In genomic region chr9:137550958-137551655, GRCh38 we compare ENCODE assay signal across 8 cellular contexts. TPM values are rescaled to one million over a fixed set of nuclear protein-coding genes. Genes with fewer than 3 reads are reported as not detected.
A peak's percentile ranks its signal among the peaks of the same experiment; 100 is the strongest.
DNase-seq lines count a peak whose midpoint lies in the region; ATAC-seq lines count a peak whose summit lies in the region.

No MANE protein-coding gene starts in this region.

- peaks cover 13% of the 10 kb centered on the region for H3K36me3 Mint-ChIP-seq in activated T-cell treated with anti-CD3 and anti-CD28 coated beads, Interleukin-2, amount 50 U/mL, for 4 hours (ENCODE audit: insufficient read depth)

- peaks cover 17% of the 10 kb centered on the region for H3K4me1 Mint-ChIP-seq in activated T-cell treated with anti-CD3 and anti-CD28 coated beads, Interleukin-2, amount 50 U/mL, for 4 hours (ENCODE audit: low read depth)

- no peaks in the 10 kb centered on the region for H3K9me3 Mint-ChIP-seq in activated T-cell treated with anti-CD3 and anti-CD28 coated beads, Interleukin-2, amount 50 U/mL, for 4 hours

- DNase-seq in NCI-H2196 (lab: John Stamatoyannopoulos, UW; ENCODE audit: unreplicated experiment) (peak; percentile 93), left ventricle myocardium superior (peak; percentile 88), renal cortical epithelial cell (ENCODE audit: low read depth) (peak; percentile 13)
- no peak for DNase-seq in activated T-cell treated with anti-CD3 and anti-CD28 coated beads, Interleukin-2, amount 50 U/mL, for 4 hours
- no peak for DNase-seq in effector CD8-positive, alpha-beta T cell (lab: John Stamatoyannopoulos, UW)

- H3K4me1 ChIP-seq in BLaER1 treated with 17β-estradiol and CSF1 and Interleukin-3, amounts not matched to agents 10 nM and 100 nM, result peaks cover 48 to 59% (median 54%) of the 10 kb centered on the region in 10 experiments

- peak; percentile 55 for ATAC-seq in GM19023 (IDR thresholded peaks at IDR 0.05; ENCODE audit: unreplicated experiment)
- ATAC-seq in HG03097 (IDR thresholded peaks at IDR 0.05; ENCODE audit: low FRiP score, unreplicated experiment), result peak; percentile 57
- peak; percentile 51 to 57 for ATAC-seq in activated T-cell treated with anti-CD3 and anti-CD28 coated beads, Interleukin-2, amount 50 U/mL, for 4 hours
- peak; percentile 49 for ATAC-seq in left ventricle myocardium superior

- peaks cover 0 to 42% (median 16%) of the 10 kb centered on the region in 11 experiments; a peak in 14 of 22 replicates for H4K20me1 ChIP-seq in BLaER1 treated with 17β-estradiol and CSF1 and Interleukin-3, amounts not matched to agents 10 nM and 100 nM

- intact Hi-C loops in left ventricle myocardium superior (cut with micrococcal nuclease), result no loop called here

- peak overlapping the region; percentile 58 to 75 (median 70) for H3K4me3 ChIP-seq in BLaER1 treated with 17β-estradiol and CSF1 and Interleukin-3, amounts not matched to agents 10 nM and 100 nM

- H3K27me3 ChIP-seq in BLaER1 treated with 17β-estradiol and CSF1 and Interleukin-3, amounts not matched to agents 10 nM and 100 nM, result no peaks in the 10 kb centered on the region

- peaks cover 17 to 36% (median 25%) of the 10 kb centered on the region in 11 experiments for H3K36me3 ChIP-seq in BLaER1 treated with 17β-estradiol and CSF1 and Interleukin-3, amounts not matched to agents 10 nM and 100 nM

- H3K27ac ChIP-seq in BLaER1 treated with 17β-estradiol and CSF1 and Interleukin-3, amounts not matched to agents 10 nM and 100 nM, result peak overlapping the region in 10 of 11 experiments; percentile 46 to 76 (median 62); a peak in 17 of 22 replicates

- peak overlapping the region; percentile 86 to 97 (median 93) for H3K4me2 ChIP-seq in BLaER1 treated with 17β-estradiol and CSF1 and Interleukin-3, amounts not matched to agents 10 nM and 100 nM

- no peaks in the 10 kb centered on the region for H3K27me3 Mint-ChIP-seq in activated T-cell treated with anti-CD3 and anti-CD28 coated beads, Interleukin-2, amount 50 U/mL, for 4 hours (ENCODE audit: low read depth)

- H3K9me3 ChIP-seq in BLaER1 treated with 17β-estradiol and CSF1 and Interleukin-3, amounts not matched to agents 10 nM and 100 nM (replicated peaks in 1 of 11), result peaks cover 0 to 8% (median 4%) of the 10 kb centered on the region in 11 experiments; a peak in 12 of 22 replicates

- peak overlapping the region; percentile 65 for H3K4me3 Mint-ChIP-seq in activated T-cell treated with anti-CD3 and anti-CD28 coated beads, Interleukin-2, amount 50 U/mL, for 4 hours

- H3K9ac ChIP-seq in BLaER1 treated with 17β-estradiol and CSF1 and Interleukin-3, amounts not matched to agents 10 nM and 100 nM, result peak overlapping the region; percentile 68 to 82 (median 78)

RNA-seq across cellular contexts. Expression of gene MRPL41, which starts 0.6 kb away (rescaled TPM):
- total RNA-seq in activated T-cell treated with anti-CD3 and anti-CD28 coated beads, Interleukin-2, amount 50 U/mL, for 4 hours, result 10 to 100 TPM; 81.6 to 99.0 (median 86.3) TPM
- total RNA-seq in left ventricle myocardium superior, result 228 TPM
- total RNA-seq in renal cortical epithelial cell, result 18.1 and 50.2 TPM in 2 replicates

RNA-seq across cellular contexts. Expression of gene PNPLA7, which starts 0.9 kb away (rescaled TPM):
- total RNA-seq in activated T-cell treated with anti-CD3 and anti-CD28 coated beads, Interleukin-2, amount 50 U/mL, for 4 hours, result 1 to 10 TPM; 1.3 to 1.9 (median 1.8) TPM
- 10.7 TPM for total RNA-seq in left ventricle myocardium superior
- total RNA-seq in renal cortical epithelial cell, result 1.2 TPM in 1 of 2 replicates, not detected in the other

RNA-seq across cellular contexts. Expression of gene DPH7, which starts 27.6 kb away (rescaled TPM):
- total RNA-seq in activated T-cell treated with anti-CD3 and anti-CD28 coated beads, Interleukin-2, amount 50 U/mL, for 4 hours, result 10 to 100 TPM; 34.1 to 37.7 (median 35.2) TPM
- total RNA-seq in left ventricle myocardium superior (21.8 TPM), renal cortical epithelial cell (15.8 and 29.9 TPM in 2 replicates)

RNA-seq across cellular contexts. Expression of gene ZMYND19, which starts 39.2 kb away (rescaled TPM):
- 100 to 1,000 TPM in 2 of 3 donors, 10 to 100 TPM in 1; 98.6 to 122 (median 106) TPM for total RNA-seq in activated T-cell treated with anti-CD3 and anti-CD28 coated beads, Interleukin-2, amount 50 U/mL, for 4 hours
- 11.6 TPM for total RNA-seq in left ventricle myocardium superior
- total RNA-seq in renal cortical epithelial cell, result 11.0 and 19.1 TPM in 2 replicates

RNA-seq across cellular contexts. Expression of gene ARRDC1, which starts 54.4 kb away (rescaled TPM):
- total RNA-seq in activated T-cell treated with anti-CD3 and anti-CD28 coated beads, Interleukin-2, amount 50 U/mL, for 4 hours, result 10 to 100 TPM; 27.5 to 39.3 (median 33.8) TPM
- total RNA-seq in left ventricle myocardium superior (17.3 TPM), renal cortical epithelial cell (58.6 and 75.0 TPM in 2 replicates)

Comparison
In these comparisons a context has a peak if more than half of its experiments do, and no peak if none do; other contexts are left out.
1. DNase-seq: peak in NCI-H2196 (single experiment), left ventricle myocardium superior (single experiment) and renal cortical epithelial cell (single experiment); none in activated T-cell treated with anti-CD3 and anti-CD28 coated beads, Interleukin-2, amount 50 U/mL, for 4 hours (single experiment) and effector CD8-positive, alpha-beta T cell (single experiment).
2. Peak in every context shown above with its lines, with median percentiles within 50 percentile points of each other: ATAC-seq.